In the genomic region with DNA sequence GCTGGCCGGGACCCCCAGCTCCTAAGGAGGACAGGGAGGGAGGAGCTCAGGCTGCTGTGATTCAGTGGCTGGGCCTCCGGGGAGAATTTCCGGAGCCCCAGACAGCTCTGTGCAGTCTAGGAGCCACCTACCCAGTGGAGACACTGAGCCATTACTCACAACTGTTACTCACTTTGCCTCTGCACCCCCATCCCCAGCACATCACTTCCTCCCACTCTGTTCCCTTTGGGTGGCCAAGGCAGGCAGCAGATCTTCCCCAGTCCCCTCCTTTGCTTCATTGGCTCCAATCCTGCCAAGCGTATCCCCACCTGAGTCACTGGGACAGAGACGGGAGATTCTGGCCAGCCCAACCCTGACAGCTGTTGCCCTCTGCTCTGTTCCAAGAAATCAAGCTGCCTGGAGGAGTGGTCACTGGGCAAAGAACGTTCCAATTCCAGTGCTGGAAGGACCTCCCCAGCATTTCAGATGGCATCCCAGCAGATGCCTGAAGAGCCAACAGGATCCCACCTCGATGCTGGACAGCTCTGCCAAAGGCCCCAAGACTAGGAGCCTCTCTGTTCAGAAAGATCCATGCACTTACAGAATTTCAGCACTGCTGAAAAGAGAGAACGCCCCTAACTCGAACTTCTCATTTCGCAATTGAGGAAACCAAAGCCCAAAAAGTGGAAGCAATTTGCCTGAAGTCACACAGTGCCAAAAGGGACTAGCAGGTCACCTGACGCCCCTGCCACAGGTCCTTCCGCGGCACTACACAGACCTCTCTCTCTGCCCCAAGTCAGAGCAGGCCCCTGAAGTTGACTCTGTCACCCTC, we compare ENCODE assay signal across 1 cellular context.
TF ChIP-seq lines count a peak whose summit lies in the region.

No MANE protein-coding gene starts in this region.

TF ChIP-seq in A549, 52 proteins besides CTCF, POLR2A, EP300 and RAD21 (continued from another document):
- TF ChIP-seq, protein P1, sequence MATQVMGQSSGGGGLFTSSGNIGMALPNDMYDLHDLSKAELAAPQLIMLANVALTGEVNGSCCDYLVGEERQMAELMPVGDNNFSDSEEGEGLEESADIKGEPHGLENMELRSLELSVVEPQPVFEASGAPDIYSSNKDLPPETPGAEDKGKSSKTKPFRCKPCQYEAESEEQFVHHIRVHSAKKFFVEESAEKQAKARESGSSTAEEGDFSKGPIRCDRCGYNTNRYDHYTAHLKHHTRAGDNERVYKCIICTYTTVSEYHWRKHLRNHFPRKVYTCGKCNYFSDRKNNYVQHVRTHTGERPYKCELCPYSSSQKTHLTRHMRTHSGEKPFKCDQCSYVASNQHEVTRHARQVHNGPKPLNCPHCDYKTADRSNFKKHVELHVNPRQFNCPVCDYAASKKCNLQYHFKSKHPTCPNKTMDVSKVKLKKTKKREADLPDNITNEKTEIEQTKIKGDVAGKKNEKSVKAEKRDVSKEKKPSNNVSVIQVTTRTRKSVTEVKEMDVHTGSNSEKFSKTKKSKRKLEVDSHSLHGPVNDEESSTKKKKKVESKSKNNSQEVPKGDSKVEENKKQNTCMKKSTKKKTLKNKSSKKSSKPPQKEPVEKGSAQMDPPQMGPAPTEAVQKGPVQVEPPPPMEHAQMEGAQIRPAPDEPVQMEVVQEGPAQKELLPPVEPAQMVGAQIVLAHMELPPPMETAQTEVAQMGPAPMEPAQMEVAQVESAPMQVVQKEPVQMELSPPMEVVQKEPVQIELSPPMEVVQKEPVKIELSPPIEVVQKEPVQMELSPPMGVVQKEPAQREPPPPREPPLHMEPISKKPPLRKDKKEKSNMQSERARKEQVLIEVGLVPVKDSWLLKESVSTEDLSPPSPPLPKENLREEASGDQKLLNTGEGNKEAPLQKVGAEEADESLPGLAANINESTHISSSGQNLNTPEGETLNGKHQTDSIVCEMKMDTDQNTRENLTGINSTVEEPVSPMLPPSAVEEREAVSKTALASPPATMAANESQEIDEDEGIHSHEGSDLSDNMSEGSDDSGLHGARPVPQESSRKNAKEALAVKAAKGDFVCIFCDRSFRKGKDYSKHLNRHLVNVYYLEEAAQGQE (IDR thresholded peaks at IDR 0.05): no peak
- TF ChIP-seq NR3C1 (IDR thresholded peaks at IDR 0.05) (no peak), ZFP36 (IDR thresholded peaks at IDR 0.05; ENCODE audit: borderline replicate concordance, partially characterized antibody) (no peak), NPAS2 (CRISPR knock-in tag; IDR thresholded peaks at IDR 0.05; ENCODE audit: borderline replicate concordance) (no peak), CHD2 (IDR thresholded peaks at IDR 0.05; ENCODE audit: low read length, partially characterized antibody) (no peak), MAFK (IDR thresholded peaks at IDR 0.05; ENCODE audit: partially characterized antibody) (no peak), JUN (IDR thresholded peaks at IDR 0.05) (peak; percentile 57 to 58; a peak in 3 of 5 replicates), NFE2L2 (conservative IDR thresholded peaks at IDR 0.05; ENCODE audit: low read length) (no peak), EHMT2 (IDR thresholded peaks at IDR 0.05; ENCODE audit: low read depth) (no peak), HDAC2 (IDR thresholded peaks at IDR 0.05) (no peak), ZC3H11A (IDR thresholded peaks at IDR 0.05) (no peak), RNF2 (IDR thresholded peaks at IDR 0.05; ENCODE audit: borderline replicate concordance, low read depth) (no peak), CBX8 (IDR thresholded peaks at IDR 0.05) (no peak), FOSL2 (IDR thresholded peaks at IDR 0.05) (peak; percentile 63), FOSL2 (CRISPR knock-in tag; IDR thresholded peaks at IDR 0.05) (peak; percentile 73), CEBPB (IDR thresholded peaks at IDR 0.05) (peak in 1 of 2 experiments; percentile 17; a peak in 1 of 4 replicates), HOXB13 (CRISPR knock-in tag; IDR thresholded peaks at IDR 0.05; ENCODE audit: low read depth) (no peak), HEYL (CRISPR knock-in tag; IDR thresholded peaks at IDR 0.05) (no peak), SMC3 (IDR thresholded peaks at IDR 0.05) (peak; percentile 18; the same call in 1 of the 3 replicates), KDM5A (IDR thresholded peaks at IDR 0.05) (no peak), ZNF302 (CRISPR knock-in tag; IDR thresholded peaks at IDR 0.05) (no peak), CBX2 (IDR thresholded peaks at IDR 0.05; ENCODE audit: borderline replicate concordance, low read depth) (no peak), KDM1A (IDR thresholded peaks at IDR 0.05; ENCODE audit: low read depth) (no peak)
- TF ChIP-seq, protein P2, sequence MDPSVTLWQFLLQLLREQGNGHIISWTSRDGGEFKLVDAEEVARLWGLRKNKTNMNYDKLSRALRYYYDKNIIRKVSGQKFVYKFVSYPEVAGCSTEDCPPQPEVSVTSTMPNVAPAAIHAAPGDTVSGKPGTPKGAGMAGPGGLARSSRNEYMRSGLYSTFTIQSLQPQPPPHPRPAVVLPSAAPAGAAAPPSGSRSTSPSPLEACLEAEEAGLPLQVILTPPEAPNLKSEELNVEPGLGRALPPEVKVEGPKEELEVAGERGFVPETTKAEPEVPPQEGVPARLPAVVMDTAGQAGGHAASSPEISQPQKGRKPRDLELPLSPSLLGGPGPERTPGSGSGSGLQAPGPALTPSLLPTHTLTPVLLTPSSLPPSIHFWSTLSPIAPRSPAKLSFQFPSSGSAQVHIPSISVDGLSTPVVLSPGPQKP (IDR thresholded peaks at IDR 0.05; ENCODE audit: low read depth, low read length): no peak
- TF ChIP-seq, protein P3, sequence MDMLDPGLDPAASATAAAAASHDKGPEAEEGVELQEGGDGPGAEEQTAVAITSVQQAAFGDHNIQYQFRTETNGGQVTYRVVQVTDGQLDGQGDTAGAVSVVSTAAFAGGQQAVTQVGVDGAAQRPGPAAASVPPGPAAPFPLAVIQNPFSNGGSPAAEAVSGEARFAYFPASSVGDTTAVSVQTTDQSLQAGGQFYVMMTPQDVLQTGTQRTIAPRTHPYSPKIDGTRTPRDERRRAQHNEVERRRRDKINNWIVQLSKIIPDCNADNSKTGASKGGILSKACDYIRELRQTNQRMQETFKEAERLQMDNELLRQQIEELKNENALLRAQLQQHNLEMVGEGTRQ (IDR thresholded peaks at IDR 0.05): 0 out of 2 replicates have a peak, but pooled peaks have one; percentile 12
- TF ChIP-seq, protein P4, sequence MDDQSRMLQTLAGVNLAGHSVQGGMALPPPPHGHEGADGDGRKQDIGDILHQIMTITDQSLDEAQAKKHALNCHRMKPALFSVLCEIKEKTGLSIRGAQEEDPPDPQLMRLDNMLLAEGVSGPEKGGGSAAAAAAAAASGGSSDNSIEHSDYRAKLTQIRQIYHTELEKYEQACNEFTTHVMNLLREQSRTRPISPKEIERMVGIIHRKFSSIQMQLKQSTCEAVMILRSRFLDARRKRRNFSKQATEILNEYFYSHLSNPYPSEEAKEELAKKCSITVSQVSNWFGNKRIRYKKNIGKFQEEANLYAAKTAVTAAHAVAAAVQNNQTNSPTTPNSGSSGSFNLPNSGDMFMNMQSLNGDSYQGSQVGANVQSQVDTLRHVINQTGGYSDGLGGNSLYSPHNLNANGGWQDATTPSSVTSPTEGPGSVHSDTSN (IDR thresholded peaks at IDR 0.05): no peak
- TF ChIP-seq, protein P5, sequence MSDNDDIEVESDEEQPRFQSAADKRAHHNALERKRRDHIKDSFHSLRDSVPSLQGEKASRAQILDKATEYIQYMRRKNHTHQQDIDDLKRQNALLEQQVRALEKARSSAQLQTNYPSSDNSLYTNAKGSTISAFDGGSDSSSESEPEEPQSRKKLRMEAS (IDR thresholded peaks at IDR 0.05): 0 out of 2 replicates have a peak, but pooled peaks have one; percentile 12
- TF ChIP-seq, protein P6, sequence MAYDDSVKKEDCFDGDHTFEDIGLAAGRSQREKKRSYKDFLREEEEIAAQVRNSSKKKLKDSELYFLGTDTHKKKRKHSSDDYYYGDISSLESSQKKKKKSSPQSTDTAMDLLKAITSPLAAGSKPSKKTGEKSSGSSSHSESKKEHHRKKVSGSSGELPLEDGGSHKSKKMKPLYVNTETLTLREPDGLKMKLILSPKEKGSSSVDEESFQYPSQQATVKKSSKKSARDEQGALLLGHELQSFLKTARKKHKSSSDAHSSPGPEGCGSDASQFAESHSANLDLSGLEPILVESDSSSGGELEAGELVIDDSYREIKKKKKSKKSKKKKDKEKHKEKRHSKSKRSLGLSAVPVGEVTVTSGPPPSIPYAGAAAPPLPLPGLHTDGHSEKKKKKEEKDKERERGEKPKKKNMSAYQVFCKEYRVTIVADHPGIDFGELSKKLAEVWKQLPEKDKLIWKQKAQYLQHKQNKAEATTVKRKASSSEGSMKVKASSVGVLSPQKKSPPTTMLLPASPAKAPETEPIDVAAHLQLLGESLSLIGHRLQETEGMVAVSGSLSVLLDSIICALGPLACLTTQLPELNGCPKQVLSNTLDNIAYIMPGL (CRISPR knock-in tag; IDR thresholded peaks at IDR 0.05; ENCODE audit: borderline replicate concordance): no peak
- TF ChIP-seq, protein P7, sequence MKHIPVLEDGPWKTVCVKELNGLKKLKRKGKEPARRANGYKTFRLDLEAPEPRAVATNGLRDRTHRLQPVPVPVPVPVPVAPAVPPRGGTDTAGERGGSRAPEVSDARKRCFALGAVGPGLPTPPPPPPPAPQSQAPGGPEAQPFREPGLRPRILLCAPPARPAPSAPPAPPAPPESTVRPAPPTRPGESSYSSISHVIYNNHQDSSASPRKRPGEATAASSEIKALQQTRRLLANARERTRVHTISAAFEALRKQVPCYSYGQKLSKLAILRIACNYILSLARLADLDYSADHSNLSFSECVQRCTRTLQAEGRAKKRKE (CRISPR knock-in tag; IDR thresholded peaks at IDR 0.05; ENCODE audit: low read depth): no peak
